ENCODE assay signal across 7 cellular contexts in the genomic region with DNA sequence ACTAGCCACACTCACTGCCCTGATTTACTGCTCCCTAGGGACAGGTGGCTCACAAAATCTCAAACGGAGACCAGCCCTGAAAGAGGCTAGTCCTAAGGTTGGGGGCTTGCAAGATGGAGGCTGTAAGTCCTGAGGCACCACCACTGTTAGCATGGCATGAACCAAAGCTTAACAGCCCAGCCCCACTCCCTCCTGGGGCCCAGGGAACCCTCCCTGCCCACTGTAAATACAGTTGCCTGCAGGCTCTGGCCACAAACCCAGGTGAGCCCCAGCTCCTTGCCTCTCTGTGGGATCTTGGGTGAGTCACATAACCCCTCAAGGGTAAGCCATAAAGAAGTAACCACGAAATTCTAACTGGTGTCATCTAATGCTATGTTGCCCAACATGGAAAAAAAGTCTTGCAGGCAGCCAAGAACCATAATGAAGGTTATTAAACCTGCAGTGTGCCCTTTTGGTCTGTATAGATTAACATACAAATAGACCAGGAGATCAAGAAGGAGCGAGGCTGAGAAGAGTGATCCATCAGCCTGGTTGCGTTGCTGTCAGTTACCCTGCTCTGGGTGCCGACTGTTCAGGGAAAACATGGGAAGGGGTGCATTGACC. TPM values are rescaled to one million over a fixed set of nuclear protein-coding genes. Genes with fewer than 3 reads are reported as not detected.
DNase-seq lines count a peak whose midpoint lies in the region; ATAC-seq, FAIRE-seq and TF ChIP-seq lines count a peak whose summit lies in the region.

No MANE protein-coding gene starts in this region.

- no peak overlapping the region for H3K4me2 ChIP-seq in H1 (ENCODE audit: insufficient read depth in 1 of 2, low read depth in 2 of 2, low read length in 2 of 2)

- H3K27ac ChIP-seq in H1 (ENCODE audit: low read depth, low read length) (no peak overlapping the region), left ventricle myocardium inferior (replicated peaks) (no peak overlapping the region)

- no peak overlapping the region for H4K91ac ChIP-seq in H1 (replicated peaks; ENCODE audit: insufficient read length, low read length)

- no peak overlapping the region for H2BK5ac ChIP-seq in H1 (ENCODE audit: low read depth, low read length)

- H2BK120ac ChIP-seq in H1 (replicated peaks; ENCODE audit: low read depth, low read length), result no peak overlapping the region

- H3K23me2 ChIP-seq in H1 (ENCODE audit: low read depth, low read length), result peaks cover 5% of the 10 kb centered on the region

- H3K23ac ChIP-seq in H1 (ENCODE audit: insufficient read length), result no peak overlapping the region

- H3K27me3 ChIP-seq in H1 (replicated peaks in 1 of 4; ENCODE audit: control insufficient read depth in 3 of 4, extremely low read depth in 1 of 4, insufficient read depth in 3 of 4, low read length in 3 of 4) (peaks cover 0 to 8% (median 0%) of the 10 kb centered on the region in 4 experiments; a peak in 2 of 7 replicates), left ventricle myocardium inferior (ENCODE audit: low read depth) (no peaks in the 10 kb centered on the region)

- no peak overlapping the region for H2AK5ac ChIP-seq in H1 (ENCODE audit: low read depth, low read length)

- TF ChIP-seq RAD21 in H1 (IDR thresholded peaks at IDR 0.05 in 1 of 2, conservative IDR thresholded peaks at IDR 0.05 in 1 of 2; ENCODE audit: low read depth in 2 of 2, low read length in 2 of 2), result no peak

- no peak overlapping the region for H2BK15ac ChIP-seq in H1 (ENCODE audit: low read length)

- H3K36me3 ChIP-seq in H1 (ENCODE audit: control insufficient read depth in 2 of 4, insufficient read depth in 4 of 4, low read length in 3 of 4), result peaks cover 22 to 31% (median 28%) of the 10 kb centered on the region in 4 experiments
- peaks cover 43% of the 10 kb centered on the region for H3K36me3 ChIP-seq in left ventricle myocardium inferior

- no peak overlapping the region for H3K4ac ChIP-seq in H1 (replicated peaks; ENCODE audit: insufficient read length, low read depth, low read length)

- H3K79me2 ChIP-seq in H1 (ENCODE audit: control insufficient read depth in 1 of 2, insufficient read depth in 2 of 2, low read length in 2 of 2), result no peaks in the 10 kb centered on the region; a peak in 1 of 4 replicates

- no peak overlapping the region for H3K56ac ChIP-seq in H1 (replicated peaks; ENCODE audit: insufficient read length, low read depth, low read length)

- CTCF ChIA-PET in H1 (lab: Charles Lee; ENCODE audit: partially characterized antibody), result interaction anchor here (1.0 to 1.9 kb wide), 2 partner anchors 13 to 22 kb away, joined by 3 to 6 read pairs; no protein-coding TSS in a partner anchor

- no peak overlapping the region for H3K4me3 ChIP-seq in H1 (ENCODE audit: extremely low read depth in 1 of 4, insufficient read depth in 2 of 4, low read depth in 3 of 4, low read length in 4 of 4)
- H3K4me3 ChIP-seq in left ventricle myocardium inferior, result no peak overlapping the region

- H4K8ac ChIP-seq in H1 (ENCODE audit: extremely low read depth, insufficient read depth, low read length), result no peak overlapping the region

- no peak overlapping the region for H3K9ac ChIP-seq in H1 (replicated peaks in 1 of 4; ENCODE audit: extremely low read depth in 1 of 4, low read depth in 3 of 4, low read length in 3 of 4)

- TF ChIP-seq POLR2A in H1 (IDR thresholded peaks at IDR 0.05; ENCODE audit: control extremely low read depth in 1 of 2, low read depth in 2 of 2, low read length in 2 of 2), result no peak; a peak in 1 of 3 replicates

- ATAC-seq in activated CD4-positive, CD25-positive, alpha-beta regulatory T cell treated with anti-CD3 and anti-CD28 coated beads, Interleukin-2, amount 50 U/mL, for 24 hours, result peak; percentile 29 to 44
- ATAC-seq in GM21360 (IDR thresholded peaks at IDR 0.05; ENCODE audit: unreplicated experiment) (no peak), HG03108 (IDR thresholded peaks at IDR 0.05; ENCODE audit: unreplicated experiment) (no peak)

- no peak overlapping the region for H3K14ac ChIP-seq in H1 (ENCODE audit: insufficient read length)

- no peak for TF ChIP-seq CTCF in H1 (IDR thresholded peaks at IDR 0.05; ENCODE audit: control extremely low read depth in 1 of 3, insufficient read depth in 1 of 3, low read depth in 1 of 3, low read length in 3 of 3)
- no peak for TF ChIP-seq CTCF in left ventricle myocardium inferior (IDR thresholded peaks at IDR 0.05; ENCODE audit: borderline replicate concordance)

- H3K79me1 ChIP-seq in H1 (ENCODE audit: low read depth, low read length), result peaks cover 4% of the 10 kb centered on the region; the same call in 1 of the 2 replicates

- no peak overlapping the region for H3K18ac ChIP-seq in H1 (ENCODE audit: extremely low read depth, low read length)

- H2BK12ac ChIP-seq in H1 (ENCODE audit: low read depth, low read length), result no peak overlapping the region

- WGBS in H1 (ENCODE audit: extremely low coverage in 1 of 2, insufficient coverage in 1 of 2, insufficient read length in 1 of 2, insufficient replicate concordance in 2 of 2, low coverage in 1 of 2, low lambda C conversion rate in 2 of 2, missing lambda C conversion rate in 1 of 2), 2 experiments, result 87% methylated on average over 5 of the region's 5 CpGs; no CpG with 5 or more reads in 1 of the 2 experiments

- FAIRE-seq in H1 (lab: Jason Lieb, UNC), result no peak

- H3K9me3 ChIP-seq in H1 (ENCODE audit: insufficient read depth in 2 of 2, low read depth in 1 of 2, low read length in 1 of 2), result no peaks in the 10 kb centered on the region
- H3K9me3 ChIP-seq in left ventricle myocardium inferior (replicated peaks), result no peaks in the 10 kb centered on the region

- no peak overlapping the region for H2AFZ ChIP-seq in H1 (ENCODE audit: low read length)

- H4K5ac ChIP-seq in H1 (ENCODE audit: insufficient read length, low read depth, low read length), result no peak overlapping the region

- in situ Hi-C loops in KBM-7 (cut with MboI; ENCODE audit: low pct_unique_long_range_greater_than_20kb, low sequenced_read_pairs), result no loop called here

- peaks cover 0 to 9% (median 5%) of the 10 kb centered on the region in 4 experiments; a peak in 4 of 7 replicates for H3K4me1 ChIP-seq in H1 (replicated peaks in 1 of 4; ENCODE audit: control insufficient read depth in 3 of 4, insufficient read depth in 4 of 4, low read length in 3 of 4)
- peaks cover 31% of the 10 kb centered on the region for H3K4me1 ChIP-seq in left ventricle myocardium inferior

- intact Hi-C loops in left ventricle myocardium inferior (cut with micrococcal nuclease), result no loop called here

- no peak overlapping the region for H2BK20ac ChIP-seq in H1 (ENCODE audit: low read length)

- POLR2A ChIA-PET in H1 (lab: Charles Lee; ENCODE audit: partially characterized antibody), result interaction anchor here (0.8 to 1.8 kb wide), 12 partner anchors 9 to 122 kb away, joined by 3 to 7 read pairs (median 4); no protein-coding TSS in a partner anchor

- H4K20me1 ChIP-seq in H1 (replicated peaks in 1 of 2; ENCODE audit: control insufficient read depth in 1 of 2, insufficient read depth in 2 of 2, low read length in 2 of 2), result peaks cover 12 to 14% of the 10 kb centered on the region in 2 experiments

- DNase-seq in KBM-7, result peak; percentile 32
- DNase-seq in H1 (ENCODE audit: low read depth in 1 of 2, low spot score in 2 of 2), result no peak
- peak; percentile 39 for DNase-seq in stimulated activated CD8-positive, alpha-beta memory T cell treated with anti-CD3 and anti-CD28 coated beads, Interleukin-12 subunit alpha, Interleukin-12 subunit beta, amount 100 ng/mL, for 24 hours (ENCODE audit: extremely low read depth)
- no peak for DNase-seq in left ventricle myocardium inferior

- TF ChIP-seq EP300 in H1 (IDR thresholded peaks at IDR 0.05; ENCODE audit: borderline replicate concordance in 1 of 2, low read depth in 2 of 2, low read length in 2 of 2), result no peak

RNA-seq across cellular contexts. Expression of a gene that starts 1.7 kb away (rescaled TPM):
- total RNA-seq in H1 (2021; fragmentation: NEBNext Ultra II Directional; extraction: Animal tissue kit (Norgen Biotek cat#: 25700)), result 22.3 and 25.7 TPM in 2 replicates
- polyA plus RNA-seq in H1 (2011; rRNA removed), result 33.2 and 41.8 TPM in 2 replicates
- 26.4 TPM for polyA plus RNA-seq in H1 (2011; cell fraction: cytosol; rRNA removed)
- 139 TPM for polyA plus RNA-seq in H1 (2011; cell fraction: nucleus; rRNA removed)
- polyA plus RNA-seq in H1 (2012, experiment 1 of 2), result 25.0 to 35.0 TPM (median 30.7 TPM) in 4 replicates
- polyA plus RNA-seq in H1 (2012, experiment 2 of 2), result 16.7 TPM
- polyA plus RNA-seq in H1 (2013, experiment 1 of 2), result 19.9 TPM
- polyA plus RNA-seq in H1 (2013, experiment 2 of 2), result 17.4 TPM
- polyA minus RNA-seq in H1 (2011; rRNA and poly(A)+ RNA removed), result 25.0 and 29.3 TPM in 2 replicates
- polyA minus RNA-seq in H1 (2011; cell fraction: cytosol; rRNA and poly(A)+ RNA removed), result 11.9 TPM
- polyA minus RNA-seq in H1 (2011; cell fraction: nucleus; rRNA and poly(A)+ RNA removed), result 21.2 TPM
- 19.3 TPM for total RNA-seq in left ventricle myocardium inferior

RNA-seq across cellular contexts. Expression of a gene that starts 30.0 kb away (rescaled TPM):
- 35.1 and 36.2 TPM in 2 replicates for total RNA-seq in H1 (2021; fragmentation: NEBNext Ultra II Directional; extraction: Animal tissue kit (Norgen Biotek cat#: 25700))
- 42.0 and 47.0 TPM in 2 replicates for polyA plus RNA-seq in H1 (2011; rRNA removed)
- 43.9 TPM for polyA plus RNA-seq in H1 (2011; cell fraction: cytosol; rRNA removed)
- polyA plus RNA-seq in H1 (2011; cell fraction: nucleus; rRNA removed), result 55.2 TPM
- polyA plus RNA-seq in H1 (2012, experiment 1 of 2), result 27.7 to 42.8 TPM (median 39.0 TPM) in 4 replicates
- 37.9 TPM for polyA plus RNA-seq in H1 (2012, experiment 2 of 2)
- polyA plus RNA-seq in H1 (2013, experiment 1 of 2), result 18.6 TPM
- 19.0 TPM for polyA plus RNA-seq in H1 (2013, experiment 2 of 2)
- 26.7 and 27.2 TPM in 2 replicates for polyA minus RNA-seq in H1 (2011; rRNA and poly(A)+ RNA removed)
- 35.4 TPM for polyA minus RNA-seq in H1 (2011; cell fraction: cytosol; rRNA and poly(A)+ RNA removed)
- polyA minus RNA-seq in H1 (2011; cell fraction: nucleus; rRNA and poly(A)+ RNA removed), result 34.5 TPM
- 23.0 TPM for total RNA-seq in left ventricle myocardium inferior

RNA-seq across cellular contexts. Expression of a gene that starts 44.3 kb away (rescaled TPM):
- 1.1 and 1.2 TPM in 2 replicates for total RNA-seq in H1 (2021; fragmentation: NEBNext Ultra II Directional; extraction: Animal tissue kit (Norgen Biotek cat#: 25700))
- 0.30 and 0.71 TPM in 2 replicates for polyA plus RNA-seq in H1 (2011; rRNA removed)
- polyA plus RNA-seq in H1 (2011; cell fraction: cytosol; rRNA removed), result 0.61 TPM
- 0.93 TPM for polyA plus RNA-seq in H1 (2011; cell fraction: nucleus; rRNA removed)
- polyA plus RNA-seq in H1 (2012, experiment 1 of 2), result 0.29 to 0.64 TPM (median 0.51 TPM) in 4 replicates
- 0.35 TPM for polyA plus RNA-seq in H1 (2012, experiment 2 of 2)
- polyA plus RNA-seq in H1 (2013, experiment 1 of 2), result 0.41 TPM
- 0.37 TPM for polyA plus RNA-seq in H1 (2013, experiment 2 of 2)
- 0.19 and 0.34 TPM in 2 replicates for polyA minus RNA-seq in H1 (2011; rRNA and poly(A)+ RNA removed)
- polyA minus RNA-seq in H1 (2011; cell fraction: cytosol; rRNA and poly(A)+ RNA removed), result not detected
- 1.00 TPM for polyA minus RNA-seq in H1 (2011; cell fraction: nucleus; rRNA and poly(A)+ RNA removed)
- not detected for total RNA-seq in left ventricle myocardium inferior

Comparison
In these comparisons a context has a peak if more than half of its experiments do, and no peak if none do; other contexts are left out.
1. DNase-seq: peak in KBM-7 (single experiment) and stimulated activated CD8-positive, alpha-beta memory T cell treated with anti-CD3 and anti-CD28 coated beads, Interleukin-12 subunit alpha, Interleukin-12 subunit beta, amount 100 ng/mL, for 24 hours (single experiment); none in H1 (0 of 2) and left ventricle myocardium inferior (single experiment).
2. ATAC-seq: peak in activated CD4-positive, CD25-positive, alpha-beta regulatory T cell treated with anti-CD3 and anti-CD28 coated beads, Interleukin-2, amount 50 U/mL, for 24 hours (2 of 2); none in GM21360 (single experiment) and HG03108 (single experiment).